2 cellular contexts compared by ENCODE assay signal in genomic region chr3:81758275-81758674, GRCh38.
A peak's percentile ranks its signal among the peaks of the same experiment; 100 is the strongest.
TF ChIP-seq lines count a peak whose summit lies in the region.

No MANE protein-coding gene starts in this region.

TF ChIP-seq in HepG2, 621 proteins besides CTCF, POLR2A, EP300 and RAD21 (continues in another document):
- TF ChIP-seq CEBPB (IDR thresholded peaks at IDR 0.05; ENCODE audit: borderline replicate concordance, low read depth, low read length), result no peak
- TF ChIP-seq RFX3 (CRISPR knock-in tag; IDR thresholded peaks at IDR 0.05), result no peak
- no peak for TF ChIP-seq NFIC (IDR thresholded peaks at IDR 0.05; ENCODE audit: low read length)
- no peak for TF ChIP-seq TAF15 (IDR thresholded peaks at IDR 0.05; ENCODE audit: low read depth, low read length, poor library complexity, severe bottlenecking)
- TF ChIP-seq GATAD2A (CRISPR knock-in tag; IDR thresholded peaks at IDR 0.05), result 0 out of 2 replicates have a peak, but pooled peaks have one; percentile 28
- 0 out of 2 replicates have a peak, but pooled peaks have one; percentile 43 for TF ChIP-seq ZNF644 (CRISPR knock-in tag; IDR thresholded peaks at IDR 0.05; ENCODE audit: low read depth)
- TF ChIP-seq ZNF619 (CRISPR knock-in tag; IDR thresholded peaks at IDR 0.05), result no peak
- peak; percentile 5 to 25; a peak in 1 of 4 replicates for TF ChIP-seq MAFK (conservative IDR thresholded peaks at IDR 0.05 in 1 of 2, IDR thresholded peaks at IDR 0.05 in 1 of 2; ENCODE audit: low read length in 2 of 2)
- TF ChIP-seq ZNF501 (CRISPR knock-in tag; IDR thresholded peaks at IDR 0.05), result no peak
- TF ChIP-seq GABPA (IDR thresholded peaks at IDR 0.05; ENCODE audit: low read depth, low read length), result no peak
- TF ChIP-seq GABPA (CRISPR knock-in tag; IDR thresholded peaks at IDR 0.05; ENCODE audit: low read depth), result no peak
- TF ChIP-seq SYNCRIP (IDR thresholded peaks at IDR 0.05; ENCODE audit: insufficient read depth, low read depth, low read length), result no peak
- no peak for TF ChIP-seq ATF7 (IDR thresholded peaks at IDR 0.05)
- TF ChIP-seq ATF7 (CRISPR knock-in tag; IDR thresholded peaks at IDR 0.05), result no peak
- TF ChIP-seq PAXIP1 (CRISPR knock-in tag; conservative IDR thresholded peaks at IDR 0.05), result no peak
- TF ChIP-seq FOSL2 (CRISPR knock-in tag; IDR thresholded peaks at IDR 0.05), result peak; percentile 43
- TF ChIP-seq FOXP4 (CRISPR knock-in tag; IDR thresholded peaks at IDR 0.05), result no peak
- no peak for TF ChIP-seq SSRP1 (CRISPR knock-in tag; IDR thresholded peaks at IDR 0.05)
- TF ChIP-seq ARID5B (CRISPR knock-in tag; IDR thresholded peaks at IDR 0.05), result peak; percentile 23; the same call in 1 of the 2 replicates
- no peak for TF ChIP-seq JARID2 (CRISPR knock-in tag; IDR thresholded peaks at IDR 0.05; ENCODE audit: insufficient replicate concordance)
- 0 out of 2 replicates have a peak, but pooled peaks have one; percentile 20 for TF ChIP-seq HMG20A (CRISPR knock-in tag; IDR thresholded peaks at IDR 0.05; ENCODE audit: borderline replicate concordance)
- no peak for TF ChIP-seq TGIF2 (CRISPR knock-in tag; IDR thresholded peaks at IDR 0.05)
- no peak for TF ChIP-seq KLF12 (CRISPR knock-in tag; IDR thresholded peaks at IDR 0.05; ENCODE audit: borderline replicate concordance)
- TF ChIP-seq HNRNPH1 (optimal IDR thresholded peaks at IDR 0.05; ENCODE audit: low read depth, low read length), result no peak
- TF ChIP-seq ZNF816 (CRISPR knock-in tag; IDR thresholded peaks at IDR 0.05; ENCODE audit: borderline replicate concordance), result no peak
- no peak for TF ChIP-seq KDM1A (CRISPR knock-in tag; IDR thresholded peaks at IDR 0.05)

TF ChIP-seq in GM23338, 12 proteins besides CTCF, POLR2A, EP300 and RAD21:
- no peak for TF ChIP-seq EZH2 (IDR thresholded peaks at IDR 0.05; ENCODE audit: low read depth, unreplicated experiment)
- TF ChIP-seq JUNB (IDR thresholded peaks at IDR 0.05; ENCODE audit: unreplicated experiment), result no peak
- TF ChIP-seq CREB1 (CRISPR knock-in tag; IDR thresholded peaks at IDR 0.05; ENCODE audit: low read depth), result no peak
